In genomic region chr4:131085009-131085408, GRCh38 we compare ENCODE assay signal across 20 cellular contexts.
"Had no signal": no experiment of that assay in that cellular context is flagged by ENCODE, and none has a peak within 500 bp of the region (broad histone marks: within the 10 kb centered on the region; RNA-seq: fewer than 3 reads in every experiment).

No MANE protein-coding gene starts in this region.

- H3K27ac ChIP-seq: ascending aorta, lower lobe of right lung, right lobe of liver, tibial nerve, uterus had no signal

- H3K9me3 ChIP-seq: ascending aorta, lower lobe of right lung, right lobe of liver, tibial nerve, uterus had no signal

- H3K4me3 ChIP-seq: ascending aorta, lower lobe of right lung, right lobe of liver, tibial nerve, uterus had no signal

- H3K27ac Mint-ChIP-seq: activated CD4-positive, alpha-beta T cell treated with anti-CD3 and anti-CD28 coated beads, Interleukin-2, amount 10 ng/mL, durations not matched to agents 7 days and 5 days; activated CD8-positive, alpha-beta T cell treated with anti-CD3 and anti-CD28 coated beads, Interleukin-2, amount 10 ng/mL, durations not matched to agents 7 days and 5 days; activated naive CD4-positive, alpha-beta T cell treated with anti-CD3 and anti-CD28 coated beads, Interleukin-2, amount 50 U/mL, for 24 hours; naive thymus-derived CD8-positive, alpha-beta T cell; stimulated activated naive CD8-positive, alpha-beta T cell treated with anti-CD3 and anti-CD28 coated beads, Interleukin-15, Interleukin-2, amounts not matched to agents 100 ng/mL and 50 ng/mL, for 24 hours had no signal

- H3K27me3 Mint-ChIP-seq: activated CD4-positive, alpha-beta T cell treated with anti-CD3 and anti-CD28 coated beads, Interleukin-2, amount 10 ng/mL, durations not matched to agents 7 days and 5 days; activated naive CD4-positive, alpha-beta T cell treated with anti-CD3 and anti-CD28 coated beads, Interleukin-2, amount 50 U/mL, for 24 hours; naive thymus-derived CD8-positive, alpha-beta T cell; stimulated activated naive CD8-positive, alpha-beta T cell treated with anti-CD3 and anti-CD28 coated beads, Interleukin-15, Interleukin-2, amounts not matched to agents 100 ng/mL and 50 ng/mL, for 24 hours had no signal

- H3K9me3 Mint-ChIP-seq: activated CD4-positive, alpha-beta T cell treated with anti-CD3 and anti-CD28 coated beads, Interleukin-2, amount 10 ng/mL, durations not matched to agents 7 days and 5 days; activated T-cell treated with anti-CD3 and anti-CD28 coated beads, Interleukin-2, amount 50 U/mL, for 4 hours; stimulated activated naive CD8-positive, alpha-beta T cell treated with anti-CD3 and anti-CD28 coated beads, Interleukin-15, Interleukin-2, amounts not matched to agents 100 ng/mL and 50 ng/mL, for 24 hours had no signal

- ATAC-seq: activated CD4-positive, CD25-positive, alpha-beta regulatory T cell treated with anti-CD3 and anti-CD28 coated beads, Interleukin-2, amount 50 U/mL, for 24 hours; activated CD8-positive, alpha-beta T cell treated with anti-CD3 and anti-CD28 coated beads, Interleukin-2, amount 10 ng/mL, durations not matched to agents 7 days and 5 days; activated T-cell treated with anti-CD3 and anti-CD28 coated beads, Interleukin-2, amount 50 U/mL, for 4 hours; lower lobe of right lung; naive thymus-derived CD8-positive, alpha-beta T cell had no signal

- H3K36me3 ChIP-seq: ascending aorta, lower lobe of right lung, right lobe of liver, tibial nerve, uterus had no signal

- H3K27me3 ChIP-seq: ascending aorta, right lobe of liver, tibial nerve, uterus had no signal

- DNase-seq: activated CD4-positive, alpha-beta T cell treated with anti-CD3 and anti-CD28 coated beads, Interleukin-2, amount 10 ng/mL, durations not matched to agents 7 days and 5 days; activated CD8-positive, alpha-beta T cell treated with anti-CD3 and anti-CD28 coated beads, Interleukin-2, amount 10 ng/mL, durations not matched to agents 7 days and 5 days; activated T-cell treated with anti-CD3 and anti-CD28 coated beads, Interleukin-2, amount 50 U/mL, for 4 hours; cerebellar nuclear complex; cortex of kidney; erythroblast; foreskin melanocyte; glutamatergic neuron; lower lobe of right lung; naive thymus-derived CD8-positive, alpha-beta T cell; right lobe of liver; small intestine; stimulated activated CD4-positive, alpha-beta T cell treated with anti-CD3 and anti-CD28 coated beads, Interleukin-15, amount 100 ng/mL, for 24 hours; stimulated activated CD4-positive, alpha-beta T cell treated with anti-CD3 and anti-CD28 coated beads, Interleukin-2, amount 100 ng/mL, for 48 hours; uterus had no signal

- H3K4me1 ChIP-seq: ascending aorta, lower lobe of right lung, tibial nerve, uterus had no signal

- H3K36me3 Mint-ChIP-seq: activated naive CD4-positive, alpha-beta T cell treated with anti-CD3 and anti-CD28 coated beads, Interleukin-2, amount 50 U/mL, for 24 hours; naive thymus-derived CD8-positive, alpha-beta T cell had no signal

- H3K4me3 Mint-ChIP-seq: activated CD4-positive, alpha-beta T cell treated with anti-CD3 and anti-CD28 coated beads, Interleukin-2, amount 10 ng/mL, durations not matched to agents 7 days and 5 days; activated CD8-positive, alpha-beta T cell treated with anti-CD3 and anti-CD28 coated beads, Interleukin-2, amount 10 ng/mL, durations not matched to agents 7 days and 5 days; activated naive CD4-positive, alpha-beta T cell treated with anti-CD3 and anti-CD28 coated beads, Interleukin-2, amount 50 U/mL, for 24 hours; activated T-cell treated with anti-CD3 and anti-CD28 coated beads, Interleukin-2, amount 50 U/mL, for 4 hours; naive thymus-derived CD8-positive, alpha-beta T cell; stimulated activated naive CD8-positive, alpha-beta T cell treated with anti-CD3 and anti-CD28 coated beads, Interleukin-15, Interleukin-2, amounts not matched to agents 100 ng/mL and 50 ng/mL, for 24 hours had no signal

- H3K4me1 Mint-ChIP-seq: activated CD4-positive, alpha-beta T cell treated with anti-CD3 and anti-CD28 coated beads, Interleukin-2, amount 10 ng/mL, durations not matched to agents 7 days and 5 days; activated naive CD4-positive, alpha-beta T cell treated with anti-CD3 and anti-CD28 coated beads, Interleukin-2, amount 50 U/mL, for 24 hours; naive thymus-derived CD8-positive, alpha-beta T cell had no signal
